Comparison of ENCODE assay signal across 23 cellular contexts in genomic region chr11:551131-551530, GRCh38. TPM values are rescaled to one million over a fixed set of nuclear protein-coding genes. Genes with fewer than 3 reads are reported as not detected.
DNase-seq lines count a peak whose midpoint lies in the region; ATAC-seq, FAIRE-seq and TF ChIP-seq lines count a peak whose summit lies in the region.
"Had no signal": no experiment of that assay in that cellular context is flagged by ENCODE, and none has a peak within 500 bp of the region (broad histone marks: within the 10 kb centered on the region; RNA-seq: fewer than 3 reads in every experiment).

No MANE protein-coding gene starts in this region.

- H3K4ac ChIP-seq in neuronal stem cell (ENCODE audit: low read length): no peak overlapping the region

- no peak for FAIRE-seq in HepG2 (lab: Jason Lieb, UNC)
- FAIRE-seq: A204.1, GM12878, GM12892, GM18507 had no signal

- no peaks in the 10 kb centered on the region for H3K36me3 ChIP-seq in HepG2 (replicated peaks in 1 of 2; ENCODE audit: control insufficient read depth in 1 of 2, insufficient read depth in 2 of 2, low read length in 2 of 2)
- no peaks in the 10 kb centered on the region for H3K36me3 ChIP-seq in right lobe of liver
- H3K36me3 ChIP-seq in neuronal stem cell (replicated peaks in 1 of 2; ENCODE audit: control insufficient read depth in 2 of 2, insufficient read depth in 2 of 2, low read length in 2 of 2): no peaks in the 10 kb centered on the region
- H3K36me3 ChIP-seq: BE2C, BLaER1 had no signal

- H3K79me2 ChIP-seq in HepG2 (ENCODE audit: insufficient read depth, low read length): no peaks in the 10 kb centered on the region

- no peaks in the 10 kb centered on the region for H3K79me1 ChIP-seq in neuronal stem cell (ENCODE audit: low read depth, low read length)

- no TSS peak for BruUV-seq in HepG2 (replicated peaks; lab: Mats Ljungman, UMichigan)

- H2BK5ac ChIP-seq in neuronal stem cell (ENCODE audit: low read length): no peak overlapping the region

- no peak for DNase-seq in HepG2 (ENCODE audit: low spot score)
- no peak for DNase-seq in right lobe of liver
- no peak for DNase-seq in neuronal stem cell (ENCODE audit: low spot score)
- no peak for DNase-seq in activated CD4-positive, alpha-beta T cell treated with anti-CD3 and anti-CD28 coated beads, Interleukin-2, amount 50 U/mL, for 1 hour
- DNase-seq: 8988T; ACHN; BE2C; C1 segment of cervical spinal cord; CD4-positive, CD25-positive, alpha-beta regulatory T cell; CD8-positive, alpha-beta memory T cell; COR-L47; DMS 273 treated with DMSO at 0.1 percent for 48 hours; DMS153; DMS53; DMS79; DND-41; EL; GDM1 had no signal

- H3K4me1 ChIP-seq in HepG2 (ENCODE audit: insufficient read depth, low read length) (peaks cover 54% of the 10 kb centered on the region), right lobe of liver (peaks cover 0 to 10% (median 0%) of the 10 kb centered on the region in 4 donors), neuronal stem cell (ENCODE audit: control insufficient read depth in 2 of 2, insufficient read depth in 1 of 2, low read depth in 1 of 2, low read length in 2 of 2) (peaks cover 0 to 7% of the 10 kb centered on the region in 2 donors)
- H3K4me1 ChIP-seq: BE2C had no signal

- H3K18ac ChIP-seq in neuronal stem cell (ENCODE audit: low read length): peak overlapping the region; percentile 11

- no peak for TF ChIP-seq CTCF in HepG2 (CRISPR knock-in tag; IDR thresholded peaks at IDR 0.05)
- TF ChIP-seq CTCF in right lobe of liver (IDR thresholded peaks at IDR 0.05): no peak

- ATAC-seq in HepG2: peak; percentile 21
- ATAC-seq in right lobe of liver: no peak
- ATAC-seq: GM12878 had no signal

- no peak overlapping the region for H2BK120ac ChIP-seq in neuronal stem cell (ENCODE audit: low read depth, low read length)

- no peak overlapping the region for H4K91ac ChIP-seq in neuronal stem cell (ENCODE audit: low read depth, low read length, poor library complexity)

- TF ChIP-seq POLR2A in HepG2 (IDR thresholded peaks at IDR 0.05; ENCODE audit: insufficient read depth in 1 of 2, low read depth in 2 of 2, low read length in 2 of 2): no peak
- TF ChIP-seq POLR2A in right lobe of liver (IDR thresholded peaks at IDR 0.05): no peak

- H3K9me3 ChIP-seq in HepG2 (ENCODE audit: low read length) (no peaks in the 10 kb centered on the region), right lobe of liver (no peaks in the 10 kb centered on the region), neuronal stem cell (replicated peaks in 1 of 2; ENCODE audit: control insufficient read depth in 2 of 2, insufficient read depth in 1 of 2, low read depth in 1 of 2, low read length in 2 of 2) (no peaks in the 10 kb centered on the region)
- H3K9me3 ChIP-seq: BE2C, BLaER1 had no signal

- H3K27ac ChIP-seq in HepG2 (ENCODE audit: extremely low read length, insufficient read depth, low read length) (no peak overlapping the region), right lobe of liver (no peak overlapping the region), neuronal stem cell (replicated peaks; ENCODE audit: low read length) (no peak overlapping the region)
- H3K27ac ChIP-seq: BLaER1 had no signal

- WGBS in HepG2 (ENCODE audit: low lambda C conversion rate): 8% methylated on average over 2 of the region's 16 CpGs
- no CpG with 5 or more reads among the region's 16 CpGs for WGBS in right lobe of liver (ENCODE audit: insufficient coverage, low coverage, low lambda C conversion rate, missing lambda C conversion rate)
- no CpG with 5 or more reads among the region's 16 CpGs for WGBS in neuronal stem cell (ENCODE audit: extremely low coverage in 2 of 2, insufficient read length in 2 of 2, insufficient replicate concordance in 1 of 2), 2 donors

- H4K20me1 ChIP-seq in HepG2 (ENCODE audit: insufficient read depth, low read length): no peaks in the 10 kb centered on the region
- H4K20me1 ChIP-seq: BLaER1 had no signal

- no peak overlapping the region for H4K8ac ChIP-seq in neuronal stem cell (ENCODE audit: low read depth, low read length)

- TF ChIP-seq EP300 in HepG2 (IDR thresholded peaks at IDR 0.05; ENCODE audit: low read depth in 2 of 2, low read length in 2 of 2): no peak
- TF ChIP-seq EP300 in HepG2 (CRISPR knock-in tag; IDR thresholded peaks at IDR 0.05; ENCODE audit: borderline replicate concordance): no peak

- intact Hi-C loops in HepG2 (cut with micrococcal nuclease; ENCODE audit: unreplicated experiment): loop anchor here (10.0 kb wide), 1 partner anchor 64 kb away; the partner anchor contains the start of gene IRF7
- intact Hi-C loops in right lobe of liver (cut with DNase I): loop anchor here in 1 of 2 donors (10.0 kb wide), 1 partner anchor 204 kb away; no protein-coding TSS in a partner anchor

- peak overlapping the region; percentile 89 for H2AK5ac ChIP-seq in neuronal stem cell (ENCODE audit: low read depth, low read length)

- H2BK15ac ChIP-seq in neuronal stem cell (ENCODE audit: low read length): no peak overlapping the region

- in situ Hi-C loops in HepG2 (cut with HindIII; ENCODE audit: extremely low pct_ligation_motif_present, low pct_unique_long_range_greater_than_20kb): loop anchor here (10.0 kb wide), 1 partner anchor 74 kb away; the partner anchor contains the start of genes CDHR5 and SCT

- H2AFZ ChIP-seq in HepG2 (ENCODE audit: low read length) (no peak overlapping the region), neuronal stem cell (ENCODE audit: low read length) (no peak overlapping the region)

- H3K14ac ChIP-seq in neuronal stem cell (ENCODE audit: low read length): no peak overlapping the region

- POLR2A ChIA-PET in HepG2 (lab: Yijun Ruan, JAX): interaction anchor here (0.6 to 1.5 kb wide), 5 partner anchors 9 to 148 kb away, joined by 3 to 5 read pairs (median 4); partner anchors contain the start of gene PHRF1

- H3K27me3 ChIP-seq in HepG2 (ENCODE audit: control insufficient read depth in 1 of 2, insufficient read depth in 2 of 2, low read length in 2 of 2): peaks cover 11 to 31% of the 10 kb centered on the region in 2 experiments
- H3K27me3 ChIP-seq in right lobe of liver: no peaks in the 10 kb centered on the region
- H3K27me3 ChIP-seq in neuronal stem cell (ENCODE audit: control insufficient read depth in 3 of 3, insufficient read depth in 3 of 3, low read depth in 1 of 3, low read length in 3 of 3): peaks cover 6 to 14% (median 12%) of the 10 kb centered on the region in 3 experiments

- H2BK12ac ChIP-seq in neuronal stem cell (ENCODE audit: low read length): no peak overlapping the region

- TF ChIP-seq RAD21 in HepG2 (CRISPR knock-in tag; IDR thresholded peaks at IDR 0.05): no peak

- H3K9ac ChIP-seq in HepG2 (ENCODE audit: insufficient read depth, low read depth, low read length) (no peak overlapping the region), neuronal stem cell (ENCODE audit: low read depth, low read length, poor library complexity) (no peak overlapping the region)
- H3K9ac ChIP-seq: BLaER1 had no signal

- CTCF ChIA-PET in HepG2 (lab: Yijun Ruan, JAX; ENCODE audit: low intra/inter-chr PET ratio, low total read pairs): no interaction called here

- H3K4me3 ChIP-seq in HepG2 (replicated peaks in 1 of 3; ENCODE audit: insufficient read depth in 1 of 3, low read depth in 2 of 3, low read length in 3 of 3) (peak overlapping the region in 1 of 3 experiments; percentile 50; a peak in 1 of 6 replicates), right lobe of liver (no peak overlapping the region), neuronal stem cell (ENCODE audit: low read length in 2 of 2) (no peak overlapping the region)
- H3K4me3 ChIP-seq: BLaER1, GM12878 had no signal

- H3K4me2 ChIP-seq in HepG2 (ENCODE audit: low read depth, low read length) (peak overlapping the region; percentile 50), neuronal stem cell (ENCODE audit: insufficient read depth, low read length, poor library complexity, severe bottlenecking) (no peak overlapping the region)
- H3K4me2 ChIP-seq: BLaER1 had no signal

- H3K23ac ChIP-seq in neuronal stem cell (ENCODE audit: low read depth, low read length, poor library complexity): no peak overlapping the region

RNA-seq across cellular contexts. Expression of gene LMNTD2, which starts 9.4 kb away (rescaled TPM):
- total RNA-seq in HepG2 (2016; rRNA removed; fragmentation: Illumina TruSeq; extraction: Trizol) (0.25 and 1.1 TPM in 2 replicates), right lobe of liver (10 to 100 TPM in 1 of 6 experiments, 1 to 10 TPM in 5; 4.7 to 14.7 (median 7.9) TPM)
- 0.40 and 0.44 TPM in 2 replicates for total RNA-seq in HepG2 (2016; cell fraction: cytosol; rRNA removed; fragmentation: Illumina TruSeq; extraction: Trizol; ENCODE audit: low read depth)
- 0.45 and 1.1 TPM in 2 replicates for total RNA-seq in HepG2 (2016; cell fraction: insoluble cytoplasmic fraction; rRNA removed; fragmentation: Illumina TruSeq; extraction: Trizol)
- 0.79 and 1.3 TPM in 2 replicates for total RNA-seq in HepG2 (2016; cell fraction: membrane; rRNA removed; fragmentation: Illumina TruSeq; extraction: Trizol)
- 1.3 and 1.7 TPM in 2 replicates for total RNA-seq in HepG2 (2016; cell fraction: nucleus; rRNA removed; fragmentation: Illumina TruSeq; extraction: Trizol)
- polyA plus RNA-seq in HepG2 (2011; rRNA removed): 3.1 and 3.6 TPM in 2 replicates
- polyA plus RNA-seq in HepG2 (2011; cell fraction: cytosol; rRNA removed): 1.1 and 2.2 TPM in 2 replicates
- 50.0 and 60.4 TPM in 2 replicates for polyA plus RNA-seq in HepG2 (2011; cell fraction: nucleus; rRNA removed)
- polyA plus RNA-seq in HepG2 (2012): 1.3 and 1.4 TPM in 2 replicates
- 0.53 and 0.78 TPM in 2 replicates for polyA plus RNA-seq in HepG2 (2016; cell fraction: cytosol; fragmentation: Illumina TruSeq; extraction: Trizol; ENCODE audit: low read depth)
- polyA plus RNA-seq in HepG2 (2016; cell fraction: insoluble cytoplasmic fraction; fragmentation: Illumina TruSeq; extraction: Trizol; ENCODE audit: low read depth): 0.42 and 0.68 TPM in 2 replicates
- 0.96 and 1.2 TPM in 2 replicates for polyA plus RNA-seq in HepG2 (2016; cell fraction: membrane; fragmentation: Illumina TruSeq; extraction: Trizol; ENCODE audit: low read depth)
- polyA plus RNA-seq in HepG2 (2016; cell fraction: nucleus; fragmentation: Illumina TruSeq; extraction: Trizol; ENCODE audit: insufficient read depth, low read depth): 3.7 and 5.0 TPM in 2 replicates
- 0.51 and 0.96 TPM in 2 replicates for polyA minus RNA-seq in HepG2 (2011; rRNA and poly(A)+ RNA removed; ENCODE audit: low replicate concordance)
- 0.88 and 1.4 TPM in 2 replicates for polyA minus RNA-seq in HepG2 (2011; cell fraction: cytosol; rRNA and poly(A)+ RNA removed)
- polyA minus RNA-seq in HepG2 (2011; cell fraction: nucleus; rRNA and poly(A)+ RNA removed): 2.6 and 3.1 TPM in 2 replicates
- polyA plus RNA-seq in neuronal stem cell (2013, experiment 1 of 2): 0.75 TPM
- polyA plus RNA-seq in neuronal stem cell (2013, experiment 2 of 2): 0.87 TPM

RNA-seq across cellular contexts. Expression of gene RASSF7, which starts 9.6 kb away (rescaled TPM):
- 13.1 and 20.2 TPM in 2 replicates for total RNA-seq in HepG2 (2016; rRNA removed; fragmentation: Illumina TruSeq; extraction: Trizol)
- 5.4 and 5.7 TPM in 2 replicates for total RNA-seq in HepG2 (2016; cell fraction: cytosol; rRNA removed; fragmentation: Illumina TruSeq; extraction: Trizol; ENCODE audit: low read depth)
- total RNA-seq in HepG2 (2016; cell fraction: insoluble cytoplasmic fraction; rRNA removed; fragmentation: Illumina TruSeq; extraction: Trizol): 13.3 and 19.7 TPM in 2 replicates
- total RNA-seq in HepG2 (2016; cell fraction: membrane; rRNA removed; fragmentation: Illumina TruSeq; extraction: Trizol): 10.8 and 11.9 TPM in 2 replicates
- 16.7 and 17.2 TPM in 2 replicates for total RNA-seq in HepG2 (2016; cell fraction: nucleus; rRNA removed; fragmentation: Illumina TruSeq; extraction: Trizol)
- 28.6 and 36.4 TPM in 2 replicates for polyA plus RNA-seq in HepG2 (2011; rRNA removed)
- polyA plus RNA-seq in HepG2 (2011; cell fraction: cytosol; rRNA removed): 22.3 and 49.0 TPM in 2 replicates
- 139 and 165 TPM in 2 replicates for polyA plus RNA-seq in HepG2 (2011; cell fraction: nucleus; rRNA removed)
- polyA plus RNA-seq in HepG2 (2012): 8.9 and 12.6 TPM in 2 replicates
- polyA plus RNA-seq in HepG2 (2016; cell fraction: cytosol; fragmentation: Illumina TruSeq; extraction: Trizol; ENCODE audit: low read depth): 4.7 and 6.0 TPM in 2 replicates
- 12.3 and 15.9 TPM in 2 replicates for polyA plus RNA-seq in HepG2 (2016; cell fraction: insoluble cytoplasmic fraction; fragmentation: Illumina TruSeq; extraction: Trizol; ENCODE audit: low read depth)
- 5.9 and 7.2 TPM in 2 replicates for polyA plus RNA-seq in HepG2 (2016; cell fraction: membrane; fragmentation: Illumina TruSeq; extraction: Trizol; ENCODE audit: low read depth)
- 32.6 and 40.7 TPM in 2 replicates for polyA plus RNA-seq in HepG2 (2016; cell fraction: nucleus; fragmentation: Illumina TruSeq; extraction: Trizol; ENCODE audit: insufficient read depth, low read depth)
- polyA minus RNA-seq in HepG2 (2011; rRNA and poly(A)+ RNA removed; ENCODE audit: low replicate concordance): 6.7 and 39.4 TPM in 2 replicates
- 10.4 and 10.9 TPM in 2 replicates for polyA minus RNA-seq in HepG2 (2011; cell fraction: cytosol; rRNA and poly(A)+ RNA removed)
- 15.2 and 17.9 TPM in 2 replicates for polyA minus RNA-seq in HepG2 (2011; cell fraction: nucleus; rRNA and poly(A)+ RNA removed)
- 10 to 100 TPM; 20.5 to 61.1 (median 39.5) TPM for total RNA-seq in right lobe of liver
- 8.9 TPM for polyA plus RNA-seq in neuronal stem cell (2013, experiment 1 of 2)
- polyA plus RNA-seq in neuronal stem cell (2013, experiment 2 of 2): 9.1 TPM

RNA-seq across cellular contexts. Expression of gene LRRC56, which starts 13.8 kb away (rescaled TPM):
- total RNA-seq in HepG2 (2016; rRNA removed; fragmentation: Illumina TruSeq; extraction: Trizol) (0.08 and 0.11 TPM in 2 replicates), right lobe of liver (1 to 10 TPM in 1 of 6 experiments, under 1 TPM in 4, not detected in 1; 0.12 to 1.1 (median 0.71) TPM)
- 0.10 TPM in 1 of 2 replicates, not detected in the other for total RNA-seq in HepG2 (2016; cell fraction: cytosol; rRNA removed; fragmentation: Illumina TruSeq; extraction: Trizol; ENCODE audit: low read depth)
- total RNA-seq in HepG2 (2016; cell fraction: insoluble cytoplasmic fraction; rRNA removed; fragmentation: Illumina TruSeq; extraction: Trizol): 0.09 TPM in 2 replicates
- total RNA-seq in HepG2 (2016; cell fraction: membrane; rRNA removed; fragmentation: Illumina TruSeq; extraction: Trizol): 0.06 and 0.07 TPM in 2 replicates
- total RNA-seq in HepG2 (2016; cell fraction: nucleus; rRNA removed; fragmentation: Illumina TruSeq; extraction: Trizol): not detected in 2 replicates
- polyA plus RNA-seq in HepG2 (2011; rRNA removed): 0.29 and 0.46 TPM in 2 replicates
- polyA plus RNA-seq in HepG2 (2011; cell fraction: cytosol; rRNA removed): 0.21 and 0.22 TPM in 2 replicates
- 3.4 and 3.8 TPM in 2 replicates for polyA plus RNA-seq in HepG2 (2011; cell fraction: nucleus; rRNA removed)
- 0.34 and 0.59 TPM in 2 replicates for polyA plus RNA-seq in HepG2 (2012)
- 0.05 TPM in 1 of 2 replicates, not detected in the other for polyA plus RNA-seq in HepG2 (2016; cell fraction: cytosol; fragmentation: Illumina TruSeq; extraction: Trizol; ENCODE audit: low read depth)
- polyA plus RNA-seq in HepG2 (2016; cell fraction: insoluble cytoplasmic fraction; fragmentation: Illumina TruSeq; extraction: Trizol; ENCODE audit: low read depth): 0.19 TPM in 1 of 2 replicates, not detected in the other
- 0.10 TPM in 1 of 2 replicates, not detected in the other for polyA plus RNA-seq in HepG2 (2016; cell fraction: membrane; fragmentation: Illumina TruSeq; extraction: Trizol; ENCODE audit: low read depth)
- polyA plus RNA-seq in HepG2 (2016; cell fraction: nucleus; fragmentation: Illumina TruSeq; extraction: Trizol; ENCODE audit: insufficient read depth, low read depth): 0.37 and 0.44 TPM in 2 replicates
- polyA minus RNA-seq in HepG2 (2011; rRNA and poly(A)+ RNA removed; ENCODE audit: low replicate concordance): 0.20 and 0.56 TPM in 2 replicates
- 0.30 TPM in 1 of 2 replicates, not detected in the other for polyA minus RNA-seq in HepG2 (2011; cell fraction: cytosol; rRNA and poly(A)+ RNA removed)
- polyA minus RNA-seq in HepG2 (2011; cell fraction: nucleus; rRNA and poly(A)+ RNA removed): 0.37 and 0.64 TPM in 2 replicates
- polyA plus RNA-seq in neuronal stem cell (2013, experiment 1 of 2): 1.1 TPM
- polyA plus RNA-seq in neuronal stem cell (2013, experiment 2 of 2): 1.2 TPM

RNA-seq across cellular contexts. Expression of gene HRAS, which starts 15.8 kb away (rescaled TPM):
- total RNA-seq in HepG2 (2016; rRNA removed; fragmentation: Illumina TruSeq; extraction: Trizol): 47.5 and 50.0 TPM in 2 replicates
- total RNA-seq in HepG2 (2016; cell fraction: cytosol; rRNA removed; fragmentation: Illumina TruSeq; extraction: Trizol; ENCODE audit: low read depth): 97.1 and 126 TPM in 2 replicates
- 35.7 and 53.4 TPM in 2 replicates for total RNA-seq in HepG2 (2016; cell fraction: insoluble cytoplasmic fraction; rRNA removed; fragmentation: Illumina TruSeq; extraction: Trizol)
- total RNA-seq in HepG2 (2016; cell fraction: membrane; rRNA removed; fragmentation: Illumina TruSeq; extraction: Trizol): 106 and 128 TPM in 2 replicates
- 23.1 and 23.7 TPM in 2 replicates for total RNA-seq in HepG2 (2016; cell fraction: nucleus; rRNA removed; fragmentation: Illumina TruSeq; extraction: Trizol)
- polyA plus RNA-seq in HepG2 (2011; rRNA removed): 32.9 TPM in 2 replicates
- 29.5 and 42.1 TPM in 2 replicates for polyA plus RNA-seq in HepG2 (2011; cell fraction: cytosol; rRNA removed)
- 62.4 and 65.1 TPM in 2 replicates for polyA plus RNA-seq in HepG2 (2011; cell fraction: nucleus; rRNA removed)
- 15.4 and 32.7 TPM in 2 replicates for polyA plus RNA-seq in HepG2 (2012)
- polyA plus RNA-seq in HepG2 (2016; cell fraction: cytosol; fragmentation: Illumina TruSeq; extraction: Trizol; ENCODE audit: low read depth): 120 and 151 TPM in 2 replicates
- polyA plus RNA-seq in HepG2 (2016; cell fraction: insoluble cytoplasmic fraction; fragmentation: Illumina TruSeq; extraction: Trizol; ENCODE audit: low read depth): 33.8 and 38.7 TPM in 2 replicates
- polyA plus RNA-seq in HepG2 (2016; cell fraction: membrane; fragmentation: Illumina TruSeq; extraction: Trizol; ENCODE audit: low read depth): 96.2 and 121 TPM in 2 replicates
- 47.3 and 47.4 TPM in 2 replicates for polyA plus RNA-seq in HepG2 (2016; cell fraction: nucleus; fragmentation: Illumina TruSeq; extraction: Trizol; ENCODE audit: insufficient read depth, low read depth)
- 29.8 and 71.6 TPM in 2 replicates for polyA minus RNA-seq in HepG2 (2011; rRNA and poly(A)+ RNA removed; ENCODE audit: low replicate concordance)
- 8.5 and 9.0 TPM in 2 replicates for polyA minus RNA-seq in HepG2 (2011; cell fraction: cytosol; rRNA and poly(A)+ RNA removed)
- 5.8 and 11.4 TPM in 2 replicates for polyA minus RNA-seq in HepG2 (2011; cell fraction: nucleus; rRNA and poly(A)+ RNA removed)
- 10 to 100 TPM in 5 of 6 experiments, 1 to 10 TPM in 1; 7.6 to 20.9 (median 14.8) TPM for total RNA-seq in right lobe of liver
- polyA plus RNA-seq in neuronal stem cell (2013, experiment 1 of 2): 26.4 TPM
- polyA plus RNA-seq in neuronal stem cell (2013, experiment 2 of 2): 25.5 TPM

RNA-seq across cellular contexts. Expression of gene PHRF1, which starts 25.1 kb away (rescaled TPM):
- total RNA-seq in HepG2 (2016; rRNA removed; fragmentation: Illumina TruSeq; extraction: Trizol) (13.7 and 16.7 TPM in 2 replicates), right lobe of liver (10 to 100 TPM; 15.4 to 21.9 (median 20.3) TPM)
- 7.4 and 7.9 TPM in 2 replicates for total RNA-seq in HepG2 (2016; cell fraction: cytosol; rRNA removed; fragmentation: Illumina TruSeq; extraction: Trizol; ENCODE audit: low read depth)
- 10.7 and 17.0 TPM in 2 replicates for total RNA-seq in HepG2 (2016; cell fraction: insoluble cytoplasmic fraction; rRNA removed; fragmentation: Illumina TruSeq; extraction: Trizol)
- 5.1 and 6.1 TPM in 2 replicates for total RNA-seq in HepG2 (2016; cell fraction: membrane; rRNA removed; fragmentation: Illumina TruSeq; extraction: Trizol)
- 10.8 and 14.2 TPM in 2 replicates for total RNA-seq in HepG2 (2016; cell fraction: nucleus; rRNA removed; fragmentation: Illumina TruSeq; extraction: Trizol)
- polyA plus RNA-seq in HepG2 (2011; rRNA removed): 8.2 and 11.2 TPM in 2 replicates
- polyA plus RNA-seq in HepG2 (2011; cell fraction: cytosol; rRNA removed): 4.8 and 7.0 TPM in 2 replicates
- polyA plus RNA-seq in HepG2 (2011; cell fraction: nucleus; rRNA removed): 30.1 and 30.7 TPM in 2 replicates
- polyA plus RNA-seq in HepG2 (2012): 7.4 and 8.1 TPM in 2 replicates
- 1.6 and 1.8 TPM in 2 replicates for polyA plus RNA-seq in HepG2 (2016; cell fraction: cytosol; fragmentation: Illumina TruSeq; extraction: Trizol; ENCODE audit: low read depth)
- polyA plus RNA-seq in HepG2 (2016; cell fraction: insoluble cytoplasmic fraction; fragmentation: Illumina TruSeq; extraction: Trizol; ENCODE audit: low read depth): 10.7 and 13.7 TPM in 2 replicates
- polyA plus RNA-seq in HepG2 (2016; cell fraction: membrane; fragmentation: Illumina TruSeq; extraction: Trizol; ENCODE audit: low read depth): 2.1 and 2.5 TPM in 2 replicates
- 25.7 and 27.7 TPM in 2 replicates for polyA plus RNA-seq in HepG2 (2016; cell fraction: nucleus; fragmentation: Illumina TruSeq; extraction: Trizol; ENCODE audit: insufficient read depth, low read depth)
- 13.6 and 18.7 TPM in 2 replicates for polyA minus RNA-seq in HepG2 (2011; rRNA and poly(A)+ RNA removed; ENCODE audit: low replicate concordance)
- polyA minus RNA-seq in HepG2 (2011; cell fraction: cytosol; rRNA and poly(A)+ RNA removed): 7.8 and 7.9 TPM in 2 replicates
- polyA minus RNA-seq in HepG2 (2011; cell fraction: nucleus; rRNA and poly(A)+ RNA removed): 17.4 and 19.9 TPM in 2 replicates
- polyA plus RNA-seq in neuronal stem cell (2013, experiment 1 of 2): 13.1 TPM
- polyA plus RNA-seq in neuronal stem cell (2013, experiment 2 of 2): 12.9 TPM
